ENCODE assay signal across 8 cellular contexts in genomic region chr11:96426356-96427103, GRCh38. TPM values are rescaled to one million over a fixed set of nuclear protein-coding genes. Genes with fewer than 3 reads are reported as not detected.
A peak's percentile ranks its signal among the peaks of the same experiment; 100 is the strongest.
DNase-seq lines count a peak whose midpoint lies in the region; ATAC-seq and TF ChIP-seq lines count a peak whose summit lies in the region.

No MANE protein-coding gene starts in this region.

- peaks cover 19% of the 10 kb centered on the region for H3K27me3 ChIP-seq in osteoblast (ENCODE audit: insufficient read depth, low read length)

- H2AFZ ChIP-seq in osteoblast (ENCODE audit: low read length) = no peak overlapping the region

- no peaks in the 10 kb centered on the region for H4K20me1 ChIP-seq in osteoblast (ENCODE audit: insufficient read depth, low read length)

- peaks cover 4% of the 10 kb centered on the region for H3K4me1 ChIP-seq in osteoblast (ENCODE audit: insufficient read depth, low read length)

- peak; percentile 6 for DNase-seq in LNCaP clone FGC (ENCODE audit: low read depth)
- DNase-seq in SKM-1 treated with dmso at 0.1 percent for 144 hours (lab: John Stamatoyannopoulos, UW; ENCODE audit: unreplicated experiment) = peak; percentile 55
- DNase-seq in foreskin fibroblast = peak; percentile 35 to 76
- no peak for DNase-seq in osteoblast (ENCODE audit: insufficient read length, low spot score, missing footprints)
- no peak for DNase-seq in activated gamma-delta T cell (lab: John Stamatoyannopoulos, UW)

- H3K27ac ChIP-seq in C4-2B (no peak overlapping the region), osteoblast (ENCODE audit: low read depth, low read length) (no peak overlapping the region)

- H3K4me2 ChIP-seq in osteoblast (ENCODE audit: insufficient read depth, low read length) = peak overlapping the region; percentile 62

- no peaks in the 10 kb centered on the region for H3K79me2 ChIP-seq in osteoblast (ENCODE audit: insufficient read depth, low read length)

- no peak overlapping the region for H3K4me3 ChIP-seq in LNCaP clone FGC (ENCODE audit: low read depth, low read length)
- H3K4me3 ChIP-seq in foreskin fibroblast (ENCODE audit: low read depth in 1 of 2, low read length in 2 of 2) = peak overlapping the region in 1 of 2 donors; percentile 0
- H3K4me3 ChIP-seq in osteoblast (ENCODE audit: insufficient read depth, low read length) = no peak overlapping the region

- TF ChIP-seq CTCF in C4-2B (conservative IDR thresholded peaks at IDR 0.05) (peak; percentile 73), LNCaP clone FGC (IDR thresholded peaks at IDR 0.05; ENCODE audit: control insufficient read depth, extremely low read depth, insufficient read depth) (peak; percentile 56), foreskin fibroblast (IDR thresholded peaks at IDR 0.05; ENCODE audit: low read depth, low read length) (peak; percentile 26), osteoblast (IDR thresholded peaks at IDR 0.05; ENCODE audit: extremely low read depth, low read depth, low read length) (peak; percentile 55)

- ATAC-seq in GM18867 (IDR thresholded peaks at IDR 0.05; ENCODE audit: unreplicated experiment) (peak; percentile 58), esophagus mucosa (no peak)

- H3K9me3 ChIP-seq in osteoblast (ENCODE audit: low read depth, low read length) = no peaks in the 10 kb centered on the region

- no peaks in the 10 kb centered on the region for H3K36me3 ChIP-seq in osteoblast (ENCODE audit: insufficient read depth, low read length)

RNA-seq across cellular contexts. Expression of gene JRKL, which starts 36.7 kb away (rescaled TPM):
- total RNA-seq in osteoblast (8.5 and 9.8 TPM in 2 replicates), esophagus mucosa (4.1 TPM)

RNA-seq across cellular contexts. Expression of gene CCDC82, which starts 36.8 kb away (rescaled TPM):
- total RNA-seq in osteoblast (19.5 and 21.8 TPM in 2 replicates), esophagus mucosa (5.3 TPM)

Comparison
In these comparisons a context has a peak if more than half of its experiments do, and no peak if none do; other contexts are left out.
1. DNase-seq: peak in LNCaP clone FGC (single experiment), SKM-1 treated with dmso at 0.1 percent for 144 hours (single experiment) and foreskin fibroblast (2 of 2); none in osteoblast (single experiment) and activated gamma-delta T cell (single experiment).
2. Peak in every context shown above with its lines, with median percentiles within 50 percentile points of each other: CTCF ChIP-seq.